Comparison of ENCODE assay signal across 1 cellular context in genomic region chr10:12020574-12020973, GRCh38.
TF ChIP-seq lines count a peak whose summit lies in the region.

No MANE protein-coding gene starts in this region.

TF ChIP-seq in HepG2, 621 proteins besides CTCF, POLR2A, EP300 and RAD21 (continued from another document):
- TF ChIP-seq, protein P1, sequence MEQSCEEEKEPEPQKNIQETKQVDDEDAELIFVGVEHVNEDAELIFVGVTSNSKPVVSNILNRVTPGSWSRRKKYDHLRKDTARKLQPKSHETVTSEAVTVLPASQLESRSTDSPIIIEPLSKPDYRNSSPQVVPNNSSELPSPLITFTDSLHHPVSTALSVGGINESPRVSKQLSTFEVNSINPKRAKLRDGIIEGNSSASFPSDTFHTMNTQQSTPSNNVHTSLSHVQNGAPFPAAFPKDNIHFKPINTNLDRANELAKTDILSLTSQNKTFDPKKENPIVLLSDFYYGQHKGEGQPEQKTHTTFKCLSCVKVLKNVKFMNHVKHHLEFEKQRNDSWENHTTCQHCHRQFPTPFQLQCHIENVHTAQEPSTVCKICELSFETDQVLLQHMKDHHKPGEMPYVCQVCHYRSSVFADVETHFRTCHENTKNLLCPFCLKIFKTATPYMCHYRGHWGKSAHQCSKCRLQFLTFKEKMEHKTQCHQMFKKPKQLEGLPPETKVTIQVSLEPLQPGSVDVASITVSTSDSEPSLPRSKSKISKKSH (CRISPR knock-in tag; IDR thresholded peaks at IDR 0.05; ENCODE audit: borderline replicate concordance): no peak
